ENCODE assay signal across 24 cellular contexts in genomic region chr4:123825596-123826291, GRCh38.
A peak's percentile ranks its signal among the peaks of the same experiment; 100 is the strongest.
DNase-seq lines count a peak whose midpoint lies in the region; FAIRE-seq and TF ChIP-seq lines count a peak whose summit lies in the region.
"Had no signal": no experiment of that assay in that cellular context is flagged by ENCODE, and none has a peak within 500 bp of the region (broad histone marks: within the 10 kb centered on the region; RNA-seq: fewer than 3 reads in every experiment).

No MANE protein-coding gene starts in this region.

- peaks cover 6% of the 10 kb centered on the region for H3K9me3 Mint-ChIP-seq in progenitor cell of endocrine pancreas (ENCODE audit: low read depth)
- no peaks in the 10 kb centered on the region for H3K9me3 Mint-ChIP-seq in activated naive CD4-positive, alpha-beta T cell treated with anti-CD3 and anti-CD28 coated beads for 36 hours
- H3K9me3 Mint-ChIP-seq: activated CD8-positive, alpha-beta T cell treated with anti-CD3 and anti-CD28 coated beads for 36 hours; activated naive CD4-positive, alpha-beta T cell treated with anti-CD3 and anti-CD28 coated beads, Interleukin-2, amount 50 U/mL, for 72 hours had no signal

- TF ChIP-seq POLR2A in H54 (IDR thresholded peaks at IDR 0.05; ENCODE audit: low read depth, low read length): no peak

- H3K4me3 ChIP-seq in fibroblast of pulmonary artery (replicated peaks; ENCODE audit: low read depth, low read length): no peak overlapping the region
- H3K4me3 ChIP-seq: esophagus squamous epithelium, HAP-1, pancreas had no signal

- H3K36me3 Mint-ChIP-seq in progenitor cell of endocrine pancreas (ENCODE audit: insufficient read depth): peaks cover 5% of the 10 kb centered on the region
- H3K36me3 Mint-ChIP-seq in activated naive CD4-positive, alpha-beta T cell treated with anti-CD3 and anti-CD28 coated beads for 36 hours (ENCODE audit: low read depth): no peaks in the 10 kb centered on the region
- H3K36me3 Mint-ChIP-seq: activated naive CD4-positive, alpha-beta T cell treated with anti-CD3 and anti-CD28 coated beads, Interleukin-2, amount 50 U/mL, for 72 hours had no signal

- H3K4me3 Mint-ChIP-seq in progenitor cell of endocrine pancreas (ENCODE audit: low read depth): no peak overlapping the region
- H3K4me3 Mint-ChIP-seq in activated naive CD4-positive, alpha-beta T cell treated with anti-CD3 and anti-CD28 coated beads for 36 hours: no peak overlapping the region
- H3K4me3 Mint-ChIP-seq: activated CD8-positive, alpha-beta T cell treated with anti-CD3 and anti-CD28 coated beads for 36 hours; central memory CD8-positive, alpha-beta T cell had no signal

- TF ChIP-seq CTCF in fibroblast of pulmonary artery (IDR thresholded peaks at IDR 0.05; ENCODE audit: low read length, missing control alignments) (no peak), progenitor cell of endocrine pancreas (IDR thresholded peaks at IDR 0.05; ENCODE audit: unreplicated experiment) (no peak)

- peak; percentile 33 for FAIRE-seq in H54 (lab: Jason Lieb, UNC)
- FAIRE-seq: pancreas had no signal

- intact Hi-C loops in activated naive CD4-positive, alpha-beta T cell treated with anti-CD3 and anti-CD28 coated beads for 36 hours (cut with micrococcal nuclease): no loop called here

- DNase-seq in H54 (ENCODE audit: insufficient read length, low spot score) (no peak), amniotic epithelial cell (ENCODE audit: low read depth) (peak; percentile 92), fibroblast of pulmonary artery (ENCODE audit: low read depth) (peak; percentile 60), progenitor cell of endocrine pancreas (ENCODE audit: low spot score, unreplicated experiment) (no peak), LoVo (ENCODE audit: low spot score) (no peak), DMS153 (lab: John Stamatoyannopoulos, UW) (no peak), SW 1271 (lab: John Stamatoyannopoulos, UW) (no peak)
- no peak for DNase-seq in activated naive CD4-positive, alpha-beta T cell treated with anti-CD3 and anti-CD28 coated beads for 36 hours
- DNase-seq: activated CD4-positive, CD25-positive, alpha-beta regulatory T cell; activated CD8-positive, alpha-beta T cell treated with anti-CD3 and anti-CD28 coated beads for 36 hours; activated T-cell treated with anti-CD3 and anti-CD28 coated beads, Interleukin-2, amount 50 U/mL, for 48 hours; effector CD8-positive, alpha-beta T cell; esophagus squamous epithelium; KBM-7; left colon; NCI-H1092; NCI-H2107; NCI-H524 treated with DMSO at 0.1 percent for 48 hours; pancreas; SIG-M5; T-helper 2 cell had no signal

- H3K27ac Mint-ChIP-seq in progenitor cell of endocrine pancreas: peak overlapping the region; percentile 50
- H3K27ac Mint-ChIP-seq in activated naive CD4-positive, alpha-beta T cell treated with anti-CD3 and anti-CD28 coated beads for 36 hours: no peak overlapping the region
- H3K27ac Mint-ChIP-seq: activated CD8-positive, alpha-beta T cell treated with anti-CD3 and anti-CD28 coated beads for 36 hours; activated naive CD4-positive, alpha-beta T cell treated with anti-CD3 and anti-CD28 coated beads, Interleukin-2, amount 50 U/mL, for 72 hours had no signal

- no peaks in the 10 kb centered on the region for H3K27me3 Mint-ChIP-seq in progenitor cell of endocrine pancreas
- H3K27me3 Mint-ChIP-seq in activated naive CD4-positive, alpha-beta T cell treated with anti-CD3 and anti-CD28 coated beads for 36 hours (ENCODE audit: low read depth): peaks cover 6% of the 10 kb centered on the region
- H3K27me3 Mint-ChIP-seq: central memory CD8-positive, alpha-beta T cell had no signal

- H3K4me1 Mint-ChIP-seq in progenitor cell of endocrine pancreas (ENCODE audit: low read depth): peaks cover 13% of the 10 kb centered on the region
- H3K4me1 Mint-ChIP-seq in activated naive CD4-positive, alpha-beta T cell treated with anti-CD3 and anti-CD28 coated beads for 36 hours (ENCODE audit: low read depth): no peaks in the 10 kb centered on the region
- H3K4me1 Mint-ChIP-seq: central memory CD8-positive, alpha-beta T cell had no signal

- CTCF ChIA-PET in activated naive CD4-positive, alpha-beta T cell treated with anti-CD3 and anti-CD28 coated beads for 36 hours (lab: Charles Lee): no interaction called here

Comparison
In these comparisons a context has a peak if more than half of its experiments do, and no peak if none do; other contexts are left out.
1. DNase-seq: peak in amniotic epithelial cell (single experiment) and fibroblast of pulmonary artery (single experiment); none in H54 (single experiment), progenitor cell of endocrine pancreas (single experiment), LoVo (single experiment), DMS153 (single experiment), activated naive CD4-positive, alpha-beta T cell treated with anti-CD3 and anti-CD28 coated beads for 36 hours (single experiment) and SW 1271 (0 of 2).